Comparison of ENCODE assay signal across 10 cellular contexts in genomic region chr19:14471436-14472187, GRCh38. TPM values are rescaled to one million over a fixed set of nuclear protein-coding genes. Genes with fewer than 3 reads are reported as not detected.
A peak's percentile ranks its signal among the peaks of the same experiment; 100 is the strongest.
DNase-seq lines count a peak whose midpoint lies in the region; ATAC-seq and TF ChIP-seq lines count a peak whose summit lies in the region.
"Had no signal": no experiment of that assay in that cellular context is flagged by ENCODE, and none has a peak within 500 bp of the region (broad histone marks: within the 10 kb centered on the region; RNA-seq: fewer than 3 reads in every experiment).

No MANE protein-coding gene starts in this region.

- TF ChIP-seq CTCF in PC-3 (conservative IDR thresholded peaks at IDR 0.05; ENCODE audit: low read depth, low read length), result no peak
- TF ChIP-seq CTCF in esophagus muscularis mucosa (IDR thresholded peaks at IDR 0.05), result no peak
- TF ChIP-seq CTCF in vagina (IDR thresholded peaks at IDR 0.05), result no peak

- no peaks in the 10 kb centered on the region for H3K79me2 ChIP-seq in PC-3 (ENCODE audit: low read length)

- no peaks in the 10 kb centered on the region for H3K9me3 ChIP-seq in PC-3 (ENCODE audit: low read length)
- no peaks in the 10 kb centered on the region for H3K9me3 ChIP-seq in esophagus muscularis mucosa
- H3K9me3 ChIP-seq in vagina, result no peaks in the 10 kb centered on the region
- H3K9me3 ChIP-seq: testis had no signal

- H3F3A ChIP-seq in PC-3 (ENCODE audit: low read length, unreplicated experiment), result no peaks in the 10 kb centered on the region

- intact Hi-C loops in left ventricle myocardium superior (cut with micrococcal nuclease) (no loop called here), Right ventricle myocardium inferior (cut with DNase I) (loop anchor here (10.0 kb wide), 1 partner anchor 327 kb away; no protein-coding TSS in a partner anchor), PC-3 (cut with micrococcal nuclease) (loop anchor here (10.0 kb wide), 1 partner anchor 337 kb away; the partner anchor contains the start of gene ASF1B), esophagus muscularis mucosa (cut with DNase I) (loop anchor here (5.0 to 10.0 kb wide), 2 partner anchors 39 to 327 kb away; partner anchors contain the start of gene PKN1), vagina (cut with DNase I) (loop anchor here (5.0 to 10.0 kb wide), 3 partner anchors 34 to 327 kb away; no protein-coding TSS in a partner anchor)

- H3K4me2 ChIP-seq in PC-3 (ENCODE audit: low read length), result peak overlapping the region; percentile 77; the same call in 1 of the 2 replicates

- BruUV-seq in PC-3 (replicated peaks; lab: Mats Ljungman, UMichigan), result no TSS peak

- TF ChIP-seq POLR2A in esophagus muscularis mucosa (IDR thresholded peaks at IDR 0.05; ENCODE audit: low read depth) (no peak), vagina (IDR thresholded peaks at IDR 0.05) (no peak)

- no peak overlapping the region for H3K27ac ChIP-seq in PC-3 (ENCODE audit: low read length)
- peak overlapping the region in 1 of 4 donors; percentile 42 for H3K27ac ChIP-seq in esophagus muscularis mucosa (replicated peaks in 1 of 4)
- H3K27ac ChIP-seq in vagina, result no peak overlapping the region
- H3K27ac ChIP-seq: testis, VCaP had no signal

- POLR2A ChIA-PET in PC-3 (lab: Charles Lee; ENCODE audit: unreplicated experiment), result no interaction called here

- H3K4me1 ChIP-seq in PC-3 (ENCODE audit: insufficient read depth, low read length), result peaks cover 24% of the 10 kb centered on the region
- H3K4me1 ChIP-seq in esophagus muscularis mucosa, result peaks cover 29 to 52% (median 47%) of the 10 kb centered on the region in 4 donors
- peaks cover 32% of the 10 kb centered on the region for H3K4me1 ChIP-seq in vagina

- H2AFZ ChIP-seq in PC-3 (ENCODE audit: low read length), result no peak overlapping the region

- H3K9me2 ChIP-seq in PC-3 (replicated peaks; ENCODE audit: low read length), result no peaks in the 10 kb centered on the region

- H3K27me3 ChIP-seq in PC-3 (ENCODE audit: low read length) (no peaks in the 10 kb centered on the region), esophagus muscularis mucosa (peaks cover 0 to 34% (median 9%) of the 10 kb centered on the region in 4 donors), vagina (no peaks in the 10 kb centered on the region)
- H3K27me3 ChIP-seq: testis had no signal

- TF ChIP-seq EP300 in esophagus muscularis mucosa (IDR thresholded peaks at IDR 0.05), result no peak

- 67% methylated on average over 46 of the region's 46 CpGs for WGBS in esophagus muscularis mucosa

- H3K4me3 ChIP-seq in PC-3 (ENCODE audit: low read length), result no peak overlapping the region; the same call in 1 of the 2 replicates
- H3K4me3 ChIP-seq in esophagus muscularis mucosa, result peak overlapping the region in 3 of 4 donors; percentile 28 to 35 (median 35)
- H3K4me3 ChIP-seq in vagina, result peak overlapping the region; percentile 26 to 29

- DNase-seq in left ventricle myocardium superior, result peak; percentile 27
- no peak for DNase-seq in Right ventricle myocardium inferior (ENCODE audit: missing footprints)
- DNase-seq in PC-3, result no peak
- no peak for DNase-seq in esophagus muscularis mucosa (ENCODE audit: extremely low spot score)
- DNase-seq in vagina (ENCODE audit: extremely low spot score in 2 of 2), result no peak
- DNase-seq in HCEC 1CT, result no peak
- DNase-seq in NCI-H345 (lab: John Stamatoyannopoulos, UW), result no peak
- no peak for DNase-seq in T1000 (lab: John Stamatoyannopoulos, UW)

- H3K36me3 ChIP-seq in PC-3 (ENCODE audit: low read depth, low read length), result peaks cover 19% of the 10 kb centered on the region; the same call in 1 of the 2 replicates
- peaks cover 46 to 51% (median 49%) of the 10 kb centered on the region in 4 donors for H3K36me3 ChIP-seq in esophagus muscularis mucosa
- peaks cover 0 to 28% of the 10 kb centered on the region in 2 donors for H3K36me3 ChIP-seq in vagina

- ATAC-seq in left ventricle myocardium superior, result no peak
- no peak for ATAC-seq in Right ventricle myocardium inferior
- no peak for ATAC-seq in PC-3

- CTCF ChIA-PET in PC-3 (lab: Charles Lee), result interaction anchor here (0.6 to 1.4 kb wide), 3 partner anchors 8 to 335 kb away, joined by 5 to 9 read pairs (median 7); partner anchors contain the start of gene ASF1B

- no peaks in the 10 kb centered on the region for H4K20me1 ChIP-seq in PC-3 (ENCODE audit: low read length)

- H3K9ac ChIP-seq in PC-3 (ENCODE audit: low read length), result no peak overlapping the region

RNA-seq across cellular contexts. Expression of gene PTGER1, which starts 3.5 kb away (rescaled TPM):
- total RNA-seq in left ventricle myocardium superior (not detected), Right ventricle myocardium inferior (not detected), PC-3 (2014; rRNA removed) (2.2 and 2.4 TPM in 2 replicates), esophagus muscularis mucosa (1 to 10 TPM in 2 of 4 donors, under 1 TPM in 1, not detected in 1; 0.80 to 1.8 (median 1.3) TPM), vagina (not detected)

RNA-seq across cellular contexts. Expression of gene GIPC1, which starts 24.3 kb away (rescaled TPM):
- total RNA-seq in left ventricle myocardium superior (55.9 TPM), Right ventricle myocardium inferior (50.0 TPM), PC-3 (2014; rRNA removed) (538 and 671 TPM in 2 replicates), esophagus muscularis mucosa (100 to 1,000 TPM in 3 of 4 donors, 10 to 100 TPM in 1; 88.5 to 138 (median 108) TPM), vagina (81.0 TPM)

RNA-seq across cellular contexts. Expression of gene PKN1, which starts 38.5 kb away (rescaled TPM):
- total RNA-seq in left ventricle myocardium superior, result 162 TPM
- total RNA-seq in Right ventricle myocardium inferior, result 149 TPM
- total RNA-seq in PC-3 (2014; rRNA removed), result 186 and 238 TPM in 2 replicates
- total RNA-seq in esophagus muscularis mucosa, result 100 to 1,000 TPM; 120 to 233 (median 167) TPM
- total RNA-seq in vagina, result 72.7 TPM

RNA-seq across cellular contexts. Expression of gene DNAJB1, which starts 46.6 kb away (rescaled TPM):
- total RNA-seq in left ventricle myocardium superior (47.9 TPM), Right ventricle myocardium inferior (46.9 TPM), PC-3 (2014; rRNA removed) (167 and 178 TPM in 2 replicates), esophagus muscularis mucosa (100 to 1,000 TPM in 1 of 4 donors, 10 to 100 TPM in 3; 50.3 to 102 (median 86.3) TPM), vagina (164 TPM)

RNA-seq across cellular contexts. Expression of gene DDX39A, which starts 52.5 kb away (rescaled TPM):
- 32.4 TPM for total RNA-seq in left ventricle myocardium superior
- total RNA-seq in Right ventricle myocardium inferior, result 32.2 TPM
- 308 and 311 TPM in 2 replicates for total RNA-seq in PC-3 (2014; rRNA removed)
- total RNA-seq in esophagus muscularis mucosa, result 10 to 100 TPM; 39.3 to 56.3 (median 42.1) TPM
- 81.8 TPM for total RNA-seq in vagina
